Comparison of ENCODE assay signal across 8 cellular contexts in the genomic region with DNA sequence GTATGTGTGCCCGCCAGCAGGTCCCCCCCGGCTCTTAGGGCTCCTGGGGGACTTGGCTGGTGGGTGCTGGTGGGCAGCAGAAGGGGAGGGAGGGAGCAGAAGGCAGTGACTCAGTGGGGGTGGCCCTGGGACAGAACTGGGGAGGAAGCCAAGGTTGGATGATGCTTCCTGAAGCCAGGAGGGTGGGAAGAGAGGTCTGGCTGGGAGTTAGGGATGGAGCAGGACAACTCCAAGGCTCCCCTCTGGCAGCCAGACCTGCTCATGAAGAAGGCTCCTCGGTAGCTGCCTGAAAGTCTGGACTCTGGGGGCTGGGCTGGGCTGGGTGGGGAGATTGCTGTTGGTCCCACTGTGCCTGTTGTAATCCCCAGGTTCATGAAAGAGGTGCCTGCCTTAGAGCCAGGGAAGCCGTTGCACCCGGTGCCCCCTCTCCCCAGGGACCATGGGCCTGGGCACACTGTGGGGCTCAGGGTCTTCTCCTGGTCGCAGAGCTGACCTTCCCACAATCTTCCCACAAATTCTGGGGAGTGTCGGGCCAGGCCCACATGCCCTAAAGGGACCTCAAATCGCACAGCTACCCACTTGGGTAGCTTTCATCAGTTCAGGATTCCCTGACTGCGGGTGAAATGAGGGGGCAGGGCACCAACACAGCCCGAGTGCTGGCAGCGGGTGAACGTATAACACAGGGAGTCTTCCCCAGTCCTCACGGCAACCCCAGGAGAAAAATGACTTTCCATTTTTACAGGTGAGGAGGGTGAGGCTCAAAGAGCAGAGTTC. TPM values are rescaled to one million over a fixed set of nuclear protein-coding genes. Genes with fewer than 3 reads are reported as not detected.
A peak's percentile ranks its signal among the peaks of the same experiment; 100 is the strongest.
DNase-seq lines count a peak whose midpoint lies in the region; ATAC-seq and TF ChIP-seq lines count a peak whose summit lies in the region.

No MANE protein-coding gene starts in this region.

- peaks cover 6 to 8% of the 10 kb centered on the region in 2 donors for H3K4me1 Mint-ChIP-seq in natural killer cell

- H3K4me1 ChIP-seq in ES-I3 (ENCODE audit: insufficient read depth, low read length) (no peaks in the 10 kb centered on the region; the same call in 1 of the 2 replicates), ectodermal cell (ENCODE audit: control insufficient read depth, insufficient read depth, low read length) (no peaks in the 10 kb centered on the region)

- WGBS in ectodermal cell, 2 experiments: 84 to 89% methylated on average over 13 of the region's 13 CpGs

- peak overlapping the region; percentile 73 for H3K4me3 Mint-ChIP-seq in natural killer cell

- DNase-seq in NCI-H446 treated with DMSO at 0.1 percent for 48 hours (lab: John Stamatoyannopoulos, UW): peak; percentile 43
- DNase-seq in natural killer cell: no peak
- DNase-seq in NCI-H1694 treated with DMSO at 0.1 percent for 48 hours (lab: John Stamatoyannopoulos, UW): no peak
- no peak for DNase-seq in SHP77 treated with DMSO at 0.1 percent for 48 hours (lab: John Stamatoyannopoulos, UW)

- H3K27ac Mint-ChIP-seq in natural killer cell: peak overlapping the region in 1 of 2 donors; percentile 70

- peaks cover 21% of the 10 kb centered on the region for H3K27me3 ChIP-seq in ectodermal cell (ENCODE audit: control insufficient read depth, insufficient read depth, low read length, poor library complexity, severe bottlenecking)

- H3K36me3 ChIP-seq in ES-I3 (ENCODE audit: insufficient read depth, low read length): no peaks in the 10 kb centered on the region
- no peaks in the 10 kb centered on the region for H3K36me3 ChIP-seq in ectodermal cell (ENCODE audit: control insufficient read depth, insufficient read depth, low read length)

- intact Hi-C loops in natural killer cell (cut with micrococcal nuclease): no loop called here

- H3K36me3 Mint-ChIP-seq in natural killer cell: peaks cover 7% of the 10 kb centered on the region

- no peak for ATAC-seq in natural killer cell
- no peak for ATAC-seq in HG03108 (IDR thresholded peaks at IDR 0.05; ENCODE audit: unreplicated experiment)
- no peak for ATAC-seq in GM18868 (IDR thresholded peaks at IDR 0.05; ENCODE audit: unreplicated experiment)

- peak overlapping the region; percentile 57 for H3K9ac ChIP-seq in ES-I3 (ENCODE audit: low read depth, low read length)

- peak overlapping the region; percentile 29 for H3K4me3 ChIP-seq in ectodermal cell (ENCODE audit: insufficient read depth, low read depth, low read length)

- no peak overlapping the region for H3K27ac ChIP-seq in ectodermal cell (ENCODE audit: insufficient read depth, low read depth, low read length, poor library complexity, severe bottlenecking)

- H3K9me3 ChIP-seq in ES-I3 (ENCODE audit: control insufficient read depth, insufficient read depth, low read length): no peaks in the 10 kb centered on the region
- H3K9me3 ChIP-seq in ectodermal cell (ENCODE audit: control insufficient read depth, low read length): no peaks in the 10 kb centered on the region

- no peaks in the 10 kb centered on the region for H3K9me3 Mint-ChIP-seq in natural killer cell

- TF ChIP-seq CTCF in natural killer cell (IDR thresholded peaks at IDR 0.05): no peak

- H3K27me3 Mint-ChIP-seq in natural killer cell (ENCODE audit: low read depth in 2 of 2): no peaks in the 10 kb centered on the region

RNA-seq across cellular contexts. Expression of a gene that starts 1.1 kb away (rescaled TPM):
- 6.3 TPM for polyA plus RNA-seq in ectodermal cell (2013, experiment 1 of 4)
- 10.4 TPM for polyA plus RNA-seq in ectodermal cell (2013, experiment 2 of 4)
- polyA plus RNA-seq in ectodermal cell (2013, experiment 3 of 4): 5.7 TPM
- polyA plus RNA-seq in ectodermal cell (2013, experiment 4 of 4): 9.2 TPM
- 10 to 100 TPM in 1 of 3 donors, 1 to 10 TPM in 2; 6.8 to 14.7 (median 8.5) TPM for total RNA-seq in natural killer cell

RNA-seq across cellular contexts. Expression of a gene that starts 29.4 kb away (rescaled TPM):
- polyA plus RNA-seq in ectodermal cell (2013, experiment 1 of 4): 3.1 TPM
- 3.3 TPM for polyA plus RNA-seq in ectodermal cell (2013, experiment 2 of 4)
- 3.5 TPM for polyA plus RNA-seq in ectodermal cell (2013, experiment 3 of 4)
- polyA plus RNA-seq in ectodermal cell (2013, experiment 4 of 4): 3.8 TPM
- 1 to 10 TPM; 1.2 to 2.6 (median 1.6) TPM for total RNA-seq in natural killer cell

RNA-seq across cellular contexts. Expression of a gene that starts 30.9 kb away (rescaled TPM):
- 20.6 TPM for polyA plus RNA-seq in ectodermal cell (2013, experiment 1 of 4)
- polyA plus RNA-seq in ectodermal cell (2013, experiment 2 of 4): 17.2 TPM
- 16.0 TPM for polyA plus RNA-seq in ectodermal cell (2013, experiment 3 of 4)
- polyA plus RNA-seq in ectodermal cell (2013, experiment 4 of 4): 17.1 TPM
- total RNA-seq in natural killer cell: 10 to 100 TPM; 79.3 to 96.8 (median 89.2) TPM

RNA-seq across cellular contexts. Expression of a gene that starts 48.4 kb away (rescaled TPM):
- polyA plus RNA-seq in ectodermal cell (2013, experiment 1 of 4): 1.0 TPM
- 0.80 TPM for polyA plus RNA-seq in ectodermal cell (2013, experiment 2 of 4)
- polyA plus RNA-seq in ectodermal cell (2013, experiment 3 of 4): 2.8 TPM
- 2.2 TPM for polyA plus RNA-seq in ectodermal cell (2013, experiment 4 of 4)
- total RNA-seq in natural killer cell: not detected

RNA-seq across cellular contexts. Expression of a gene that starts 48.4 kb away (rescaled TPM):
- not detected for polyA plus RNA-seq in ectodermal cell (2013, experiment 1 of 4)
- 0.27 TPM for polyA plus RNA-seq in ectodermal cell (2013, experiment 2 of 4)
- polyA plus RNA-seq in ectodermal cell (2013, experiment 3 of 4): 0.59 TPM
- polyA plus RNA-seq in ectodermal cell (2013, experiment 4 of 4): 0.57 TPM
- not detected for total RNA-seq in natural killer cell
